ENCODE assay signal across 25 cellular contexts in the genomic region with DNA sequence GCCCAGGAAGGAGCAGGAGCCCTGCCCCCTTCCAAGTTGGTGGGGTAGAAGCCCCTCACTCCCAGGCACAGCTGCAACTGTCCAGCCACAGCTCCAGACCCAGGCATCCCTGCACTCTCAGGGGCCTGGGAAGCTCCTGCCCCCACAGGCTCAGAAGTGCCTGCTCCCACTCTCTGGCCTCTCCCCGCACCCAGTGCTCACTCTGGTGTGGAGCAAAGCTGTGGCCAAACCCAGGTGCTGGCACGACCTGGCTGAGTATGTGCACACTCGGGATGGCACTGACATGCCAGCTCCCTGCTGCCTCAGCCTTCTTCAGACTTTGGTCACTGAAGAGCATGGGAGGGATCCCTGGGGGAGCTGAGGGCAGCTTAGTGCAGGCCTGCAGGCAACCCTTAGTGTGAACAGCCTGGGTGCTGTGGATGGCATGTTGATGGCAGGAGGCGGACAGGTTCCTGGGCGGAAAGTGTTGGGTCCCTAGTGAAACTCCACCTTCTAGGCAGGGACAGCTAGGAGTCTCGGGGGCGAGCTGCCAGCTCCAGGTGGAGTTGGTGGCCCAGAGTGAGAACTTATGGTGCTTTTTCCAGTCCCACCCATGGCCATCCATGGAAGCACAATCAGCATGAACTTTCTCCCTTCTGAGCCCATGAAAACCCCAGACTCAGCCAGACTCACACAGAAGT.
A peak's percentile ranks its signal among the peaks of the same experiment; 100 is the strongest.
DNase-seq lines count a peak whose midpoint lies in the region; ATAC-seq and TF ChIP-seq lines count a peak whose summit lies in the region.
"Had no signal": no experiment of that assay in that cellular context is flagged by ENCODE, and none has a peak within 500 bp of the region (broad histone marks: within the 10 kb centered on the region; RNA-seq: fewer than 3 reads in every experiment).

No MANE protein-coding gene starts in this region.

- TF ChIP-seq CTCF in spleen (IDR thresholded peaks at IDR 0.05 in 8 of 11, conservative IDR thresholded peaks at IDR 0.05 in 3 of 11) = no peak
- TF ChIP-seq CTCF in endodermal cell (conservative IDR thresholded peaks at IDR 0.05) = no peak
- no peak for TF ChIP-seq CTCF in chondrocyte (IDR thresholded peaks at IDR 0.05)

- no peak for TF ChIP-seq POLR2A in spleen (IDR thresholded peaks at IDR 0.05)

- H3K18ac ChIP-seq in neuronal stem cell (ENCODE audit: low read length) = peak overlapping the region; percentile 49

- no peak overlapping the region for H4K91ac ChIP-seq in neuronal stem cell (ENCODE audit: low read depth, low read length, poor library complexity)

- H3K4me1 Mint-ChIP-seq in activated naive CD4-positive, alpha-beta T cell treated with anti-CD3 and anti-CD28 coated beads, Interleukin-2, amount 10 ng/mL, durations not matched to agents 7 days and 5 days = no peaks in the 10 kb centered on the region
- no peaks in the 10 kb centered on the region for H3K4me1 Mint-ChIP-seq in endodermal cell
- peaks cover 12% of the 10 kb centered on the region for H3K4me1 Mint-ChIP-seq in chondrocyte (ENCODE audit: low read depth)
- H3K4me1 Mint-ChIP-seq: B cell; CD14-positive monocyte; CD4-positive, alpha-beta memory T cell; CD4-positive, CD25-positive, alpha-beta regulatory T cell; CD8-positive, alpha-beta memory T cell had no signal

- H3K4ac ChIP-seq in neuronal stem cell (ENCODE audit: low read length) = no peak overlapping the region

- CTCF ChIA-PET in activated naive CD4-positive, alpha-beta T cell treated with anti-CD3 and anti-CD28 coated beads, Interleukin-2, amount 10 ng/mL, durations not matched to agents 7 days and 5 days (lab: Charles Lee) = no interaction called here

- no peak overlapping the region for H3K27ac Mint-ChIP-seq in activated naive CD4-positive, alpha-beta T cell treated with anti-CD3 and anti-CD28 coated beads, Interleukin-2, amount 10 ng/mL, durations not matched to agents 7 days and 5 days
- H3K27ac Mint-ChIP-seq in endodermal cell (no peak overlapping the region), chondrocyte (ENCODE audit: unreplicated experiment) (no peak overlapping the region)
- H3K27ac Mint-ChIP-seq: B cell; CD14-positive monocyte; CD4-positive, alpha-beta memory T cell; CD4-positive, CD25-positive, alpha-beta regulatory T cell; CD8-positive, alpha-beta memory T cell had no signal

- H3K23ac ChIP-seq in neuronal stem cell (ENCODE audit: low read depth, low read length, poor library complexity) = no peak overlapping the region

- H3K27ac ChIP-seq in BLaER1 = no peak overlapping the region
- no peak overlapping the region for H3K27ac ChIP-seq in neuronal stem cell (replicated peaks; ENCODE audit: low read length)
- no peak overlapping the region for H3K27ac ChIP-seq in spleen
- no peak overlapping the region for H3K27ac ChIP-seq in aorta (ENCODE audit: low read depth in 1 of 2, low read length in 2 of 2)
- H3K27ac ChIP-seq in endodermal cell (ENCODE audit: low read depth, low read length) = no peak overlapping the region
- H3K27ac ChIP-seq: 22Rv1, A549 had no signal

- no peak overlapping the region for H3K4me3 Mint-ChIP-seq in activated naive CD4-positive, alpha-beta T cell treated with anti-CD3 and anti-CD28 coated beads, Interleukin-2, amount 10 ng/mL, durations not matched to agents 7 days and 5 days
- no peak overlapping the region for H3K4me3 Mint-ChIP-seq in endodermal cell
- no peak overlapping the region for H3K4me3 Mint-ChIP-seq in chondrocyte (ENCODE audit: unreplicated experiment)
- H3K4me3 Mint-ChIP-seq: B cell; CD14-positive monocyte; CD4-positive, alpha-beta memory T cell; CD4-positive, CD25-positive, alpha-beta regulatory T cell; CD8-positive, alpha-beta memory T cell had no signal

- H2BK5ac ChIP-seq in neuronal stem cell (ENCODE audit: low read length) = no peak overlapping the region

- no peaks in the 10 kb centered on the region for H3K27me3 Mint-ChIP-seq in activated naive CD4-positive, alpha-beta T cell treated with anti-CD3 and anti-CD28 coated beads, Interleukin-2, amount 10 ng/mL, durations not matched to agents 7 days and 5 days
- no peaks in the 10 kb centered on the region for H3K27me3 Mint-ChIP-seq in endodermal cell (ENCODE audit: insufficient read depth)
- no peaks in the 10 kb centered on the region for H3K27me3 Mint-ChIP-seq in chondrocyte (ENCODE audit: low read depth)
- H3K27me3 Mint-ChIP-seq: B cell; CD4-positive, alpha-beta memory T cell; CD4-positive, CD25-positive, alpha-beta regulatory T cell had no signal

- H3K36me3 ChIP-seq in BLaER1 = peaks cover 18% of the 10 kb centered on the region
- no peaks in the 10 kb centered on the region for H3K36me3 ChIP-seq in neuronal stem cell (replicated peaks in 1 of 2; ENCODE audit: control insufficient read depth in 2 of 2, insufficient read depth in 2 of 2, low read length in 2 of 2)
- H3K36me3 ChIP-seq in spleen = no peaks in the 10 kb centered on the region
- no peaks in the 10 kb centered on the region for H3K36me3 ChIP-seq in aorta (ENCODE audit: control insufficient read depth in 1 of 2, insufficient read depth in 2 of 2, low read length in 1 of 2)
- no peaks in the 10 kb centered on the region for H3K36me3 ChIP-seq in endodermal cell (ENCODE audit: control insufficient read depth, insufficient read depth, low read length)

- no peaks in the 10 kb centered on the region for H4K20me1 ChIP-seq in BLaER1

- H3K79me1 ChIP-seq in neuronal stem cell (ENCODE audit: low read depth, low read length) = peaks cover 2% of the 10 kb centered on the region

- DNase-seq in neuronal stem cell (ENCODE audit: low spot score) = no peak
- peak; percentile 64 for DNase-seq in spleen
- no peak for DNase-seq in aorta
- DNase-seq in activated naive CD4-positive, alpha-beta T cell treated with anti-CD3 and anti-CD28 coated beads, Interleukin-2, amount 10 ng/mL, durations not matched to agents 7 days and 5 days = no peak
- DNase-seq in endodermal cell = no peak
- DNase-seq in chondrocyte (ENCODE audit: low spot score) = no peak
- DNase-seq: AML-193; C1 segment of cervical spinal cord; CD4-positive, alpha-beta memory T cell; CD4-positive, CD25-positive, alpha-beta regulatory T cell; CD8-positive, alpha-beta memory T cell; COR-L47; DMS 273 treated with DMSO at 0.1 percent for 48 hours; DMS153; DMS53; DMS79; DND-41; EL; GDM1 had no signal

- H3K9ac ChIP-seq in BLaER1 (no peak overlapping the region), neuronal stem cell (ENCODE audit: low read depth, low read length, poor library complexity) (no peak overlapping the region), endodermal cell (ENCODE audit: extremely low read depth, low read length, poor library complexity, severe bottlenecking) (no peak overlapping the region)

- no peak overlapping the region for H2BK120ac ChIP-seq in neuronal stem cell (ENCODE audit: low read depth, low read length)

- H3K4me2 ChIP-seq in BLaER1 (no peak overlapping the region), neuronal stem cell (ENCODE audit: insufficient read depth, low read length, poor library complexity, severe bottlenecking) (no peak overlapping the region)
- H3K4me2 ChIP-seq: A549 had no signal

- no CpG with 5 or more reads among the region's 7 CpGs for WGBS in neuronal stem cell (ENCODE audit: extremely low coverage in 2 of 2, insufficient read length in 2 of 2, insufficient replicate concordance in 1 of 2), 2 donors
- 88 to 93% (median 89%) methylated on average over 6 to 7 of the region's 7 CpGs for WGBS in spleen, 5 donors
- WGBS in aorta, 2 donors = 93 to 95% methylated on average over 7 of the region's 7 CpGs
- 94 to 100% methylated on average over 2 to 7 of the region's 7 CpGs for WGBS in endodermal cell (ENCODE audit: insufficient coverage in 1 of 2, insufficient read length in 1 of 2), 2 experiments

- H3K4me1 ChIP-seq in BLaER1 = peaks cover 21% of the 10 kb centered on the region
- H3K4me1 ChIP-seq in neuronal stem cell (ENCODE audit: control insufficient read depth in 2 of 2, insufficient read depth in 1 of 2, low read depth in 1 of 2, low read length in 2 of 2) = no peaks in the 10 kb centered on the region
- H3K4me1 ChIP-seq in spleen = no peaks in the 10 kb centered on the region
- H3K4me1 ChIP-seq in aorta (ENCODE audit: control insufficient read depth in 1 of 2, insufficient read depth in 2 of 2, low read length in 2 of 2) = peaks cover 0 to under 1% of the 10 kb centered on the region in 2 donors
- no peaks in the 10 kb centered on the region for H3K4me1 ChIP-seq in endodermal cell (ENCODE audit: control insufficient read depth, insufficient read depth, low read length)
- H3K4me1 ChIP-seq: A549 had no signal

- peak overlapping the region; percentile 31 for H2AK5ac ChIP-seq in neuronal stem cell (ENCODE audit: low read depth, low read length)

- H3K27me3 ChIP-seq in BLaER1 = no peaks in the 10 kb centered on the region
- no peaks in the 10 kb centered on the region for H3K27me3 ChIP-seq in neuronal stem cell (ENCODE audit: control insufficient read depth in 3 of 3, insufficient read depth in 3 of 3, low read depth in 1 of 3, low read length in 3 of 3)
- no peaks in the 10 kb centered on the region for H3K27me3 ChIP-seq in spleen (replicated peaks in 1 of 7)
- H3K27me3 ChIP-seq in aorta (ENCODE audit: control insufficient read depth in 1 of 2, insufficient read depth in 2 of 2, low read length in 1 of 2) = no peaks in the 10 kb centered on the region
- H3K27me3 ChIP-seq in endodermal cell (ENCODE audit: control insufficient read depth, insufficient read depth, low read length, poor library complexity, severe bottlenecking) = no peaks in the 10 kb centered on the region

- no peaks in the 10 kb centered on the region for H3K36me3 Mint-ChIP-seq in activated naive CD4-positive, alpha-beta T cell treated with anti-CD3 and anti-CD28 coated beads, Interleukin-2, amount 10 ng/mL, durations not matched to agents 7 days and 5 days
- H3K36me3 Mint-ChIP-seq in endodermal cell (ENCODE audit: low read depth) (no peaks in the 10 kb centered on the region), chondrocyte (ENCODE audit: low read depth) (no peaks in the 10 kb centered on the region)
- H3K36me3 Mint-ChIP-seq: CD14-positive monocyte; CD4-positive, alpha-beta memory T cell; CD4-positive, CD25-positive, alpha-beta regulatory T cell; CD8-positive, alpha-beta memory T cell had no signal

- no peak overlapping the region for H2AFZ ChIP-seq in neuronal stem cell (ENCODE audit: low read length)

- H2BK12ac ChIP-seq in neuronal stem cell (ENCODE audit: low read length) = no peak overlapping the region

- peaks cover 60% of the 10 kb centered on the region for H3K9me3 ChIP-seq in BLaER1
- H3K9me3 ChIP-seq in neuronal stem cell (replicated peaks in 1 of 2; ENCODE audit: control insufficient read depth in 2 of 2, insufficient read depth in 1 of 2, low read depth in 1 of 2, low read length in 2 of 2) = no peaks in the 10 kb centered on the region
- peaks cover 0 to 18% (median 9%) of the 10 kb centered on the region in 8 donors for H3K9me3 ChIP-seq in spleen
- H3K9me3 ChIP-seq in aorta (ENCODE audit: control insufficient read depth, low read length) = no peaks in the 10 kb centered on the region
- no peaks in the 10 kb centered on the region for H3K9me3 ChIP-seq in endodermal cell (ENCODE audit: control insufficient read depth, low read length)

- no peak overlapping the region for H2BK15ac ChIP-seq in neuronal stem cell (ENCODE audit: low read length)

- H3K9me3 Mint-ChIP-seq in activated naive CD4-positive, alpha-beta T cell treated with anti-CD3 and anti-CD28 coated beads, Interleukin-2, amount 10 ng/mL, durations not matched to agents 7 days and 5 days = peaks cover 5% of the 10 kb centered on the region
- H3K9me3 Mint-ChIP-seq in endodermal cell (no peaks in the 10 kb centered on the region), chondrocyte (ENCODE audit: low read depth) (no peaks in the 10 kb centered on the region)

- ATAC-seq in aorta (ENCODE audit: low FRiP score) = peak; percentile 22
- ATAC-seq: A549, GM12878 had no signal

- H3K4me3 ChIP-seq in BLaER1 (peak overlapping the region; percentile 0; the same call in 1 of the 2 replicates), neuronal stem cell (ENCODE audit: low read length in 2 of 2) (peak overlapping the region in 1 of 2 donors; percentile 49), spleen (no peak overlapping the region), aorta (ENCODE audit: low read length in 2 of 2) (no peak overlapping the region), endodermal cell (ENCODE audit: low read length) (no peak overlapping the region)
- H3K4me3 ChIP-seq: A549, GM12878 had no signal

- H3K14ac ChIP-seq in neuronal stem cell (ENCODE audit: low read length) = no peak overlapping the region

- intact Hi-C loops in spleen (cut with DNase I; ENCODE audit: low total_unique reads) (no loop called here), aorta (cut with DNase I) (no loop called here)

- H4K8ac ChIP-seq in neuronal stem cell (ENCODE audit: low read depth, low read length) = no peak overlapping the region
